Comparison of ENCODE assay signal across 8 cellular contexts in the genomic region with DNA sequence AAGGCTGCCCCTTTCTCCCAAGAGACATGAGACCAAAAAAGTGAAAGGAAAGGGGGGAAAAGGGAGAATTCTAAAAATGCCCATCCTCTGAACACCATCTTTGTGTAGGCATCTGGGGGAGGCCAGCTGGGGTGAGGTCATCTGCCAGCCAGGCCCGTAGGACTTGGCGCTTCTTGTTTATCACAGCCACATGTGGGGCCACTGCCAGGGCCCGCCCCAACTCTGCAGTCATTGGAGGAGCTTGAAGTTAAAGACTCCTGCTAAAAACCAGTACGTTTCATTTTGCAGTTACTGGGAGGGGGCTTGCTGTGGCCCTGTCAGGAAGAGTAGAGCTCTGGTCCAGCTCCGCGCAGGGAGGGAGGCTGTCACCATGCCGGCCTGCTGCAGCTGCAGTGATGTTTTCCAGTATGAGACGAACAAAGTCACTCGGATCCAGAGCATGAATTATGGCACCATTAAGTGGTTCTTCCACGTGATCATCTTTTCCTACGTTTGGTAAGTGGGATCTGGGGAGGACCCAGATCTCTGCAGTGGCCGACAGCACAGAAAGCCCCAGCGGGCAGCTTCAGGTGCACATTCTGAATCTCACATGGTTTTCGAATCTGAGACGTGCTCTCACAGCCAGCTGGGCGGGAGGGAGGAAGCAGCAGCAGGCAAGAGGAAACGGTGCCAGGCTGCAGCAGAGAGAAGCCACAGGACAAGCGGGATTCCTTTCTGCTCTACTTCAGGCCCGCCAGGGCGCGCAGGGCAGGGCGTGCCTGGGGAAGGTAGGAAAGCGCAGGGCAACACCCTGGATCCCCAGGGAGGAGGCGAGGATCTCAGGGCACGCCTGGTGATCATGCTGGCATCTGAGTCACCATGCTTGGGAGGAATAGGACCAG. TPM values are rescaled to one million over a fixed set of nuclear protein-coding genes. Genes with fewer than 3 reads are reported as not detected.
A peak's percentile ranks its signal among the peaks of the same experiment; 100 is the strongest.
DNase-seq lines count a peak whose midpoint lies in the region; ATAC-seq and TF ChIP-seq lines count a peak whose summit lies in the region.

A gene (plus strand): TSS at position 276 of the 881 bp plus-strand sequence. CDS start 95 bp downstream, at position 371.

- peak within 1 kb of the TSS; percentile 56 for H3K27ac Mint-ChIP-seq in HFFc6
- peak within 1 kb of the TSS; percentile 90 to 96 for H3K27ac Mint-ChIP-seq in stimulated activated naive CD8-positive, alpha-beta T cell treated with anti-CD3 and anti-CD28 coated beads, Interleukin-15, amount 100 ng/mL, for 72 hours

- H3K27me3 Mint-ChIP-seq in HFFc6 (ENCODE audit: insufficient read depth) = peaks cover 14% of the 10 kb centered on the region
- H3K27me3 Mint-ChIP-seq in stimulated activated naive CD8-positive, alpha-beta T cell treated with anti-CD3 and anti-CD28 coated beads, Interleukin-15, amount 100 ng/mL, for 72 hours = no peaks in the 10 kb centered on the region

- TF ChIP-seq CTCF in HFFc6 (IDR thresholded peaks at IDR 0.05) = 0 out of 2 replicates have a peak, but pooled peaks have one; percentile 17

- peak; percentile 91 for DNase-seq in DMS 273 (lab: John Stamatoyannopoulos, UW; ENCODE audit: unreplicated experiment)
- DNase-seq in HFFc6 = peak; percentile 34
- peak; percentile 13 to 68 for DNase-seq in NCI-H526 (lab: John Stamatoyannopoulos, UW)
- DNase-seq in activated T-cell treated with anti-CD3 and anti-CD28 coated beads for 48 hours (ENCODE audit: low read depth) = peak; percentile 44
- peak; percentile 79 to 81 for DNase-seq in erythroblast (lab: John Stamatoyannopoulos, UW)
- DNase-seq in midbrain (lab: John Stamatoyannopoulos, UW) = peak; percentile 97
- DNase-seq in stimulated activated naive CD8-positive, alpha-beta T cell treated with anti-CD3 and anti-CD28 coated beads, Interleukin-15, amount 100 ng/mL, for 72 hours = peak; percentile 43 to 60

- no peaks in the 10 kb centered on the region for H3K36me3 Mint-ChIP-seq in HFFc6 (ENCODE audit: low read depth)

- H3K4me3 Mint-ChIP-seq in HFFc6 = peak within 1 kb of the TSS; percentile 93
- H3K4me3 Mint-ChIP-seq in stimulated activated naive CD8-positive, alpha-beta T cell treated with anti-CD3 and anti-CD28 coated beads, Interleukin-15, amount 100 ng/mL, for 72 hours = peak within 1 kb of the TSS; percentile 88 to 96

- TF ChIP-seq POLR2A in erythroblast (IDR thresholded peaks at IDR 0.05; ENCODE audit: low read length) = no peak

- H3K9me3 Mint-ChIP-seq in HFFc6 = no peaks in the 10 kb centered on the region
- peaks cover 4 to 11% of the 10 kb centered on the region in 2 donors for H3K9me3 Mint-ChIP-seq in stimulated activated naive CD8-positive, alpha-beta T cell treated with anti-CD3 and anti-CD28 coated beads, Interleukin-15, amount 100 ng/mL, for 72 hours

- ATAC-seq in stimulated activated naive CD8-positive, alpha-beta T cell treated with anti-CD3 and anti-CD28 coated beads, Interleukin-15, amount 100 ng/mL, for 72 hours = peak; percentile 58
- no peak for ATAC-seq in GM19023 (IDR thresholded peaks at IDR 0.05; ENCODE audit: unreplicated experiment)

- H3K4me1 Mint-ChIP-seq in HFFc6 (ENCODE audit: low read depth) = peaks cover 28% of the 10 kb centered on the region
- peaks cover 75% of the 10 kb centered on the region for H3K4me1 Mint-ChIP-seq in stimulated activated naive CD8-positive, alpha-beta T cell treated with anti-CD3 and anti-CD28 coated beads, Interleukin-15, amount 100 ng/mL, for 72 hours

RNA-seq across cellular contexts. Expression of the gene that starts here (rescaled TPM):
- under 1 TPM; 0.17 to 0.32 (median 0.24) TPM for total RNA-seq in HFFc6 (2021; fragmentation: NEBNext Ultra II Directional; extraction: Animal tissue kit (Norgen Biotek cat#: 25700))

Comparison
In these comparisons a context has a peak if more than half of its experiments do, and no peak if none do; other contexts are left out.
1. Peak in DNase-seq in HFFc6; RNA of the gene not detected or under 1 TPM.
2. DNase-seq: peak in every context shown above with its lines; median percentile 97 in midbrain; 91 in DMS 273; 80 in erythroblast; 52 in stimulated activated naive CD8-positive, alpha-beta T cell treated with anti-CD3 and anti-CD28 coated beads, Interleukin-15, amount 100 ng/mL, for 72 hours; 44 in activated T-cell treated with anti-CD3 and anti-CD28 coated beads for 48 hours; 40 in NCI-H526; 34 in HFFc6.